In the genomic region with DNA sequence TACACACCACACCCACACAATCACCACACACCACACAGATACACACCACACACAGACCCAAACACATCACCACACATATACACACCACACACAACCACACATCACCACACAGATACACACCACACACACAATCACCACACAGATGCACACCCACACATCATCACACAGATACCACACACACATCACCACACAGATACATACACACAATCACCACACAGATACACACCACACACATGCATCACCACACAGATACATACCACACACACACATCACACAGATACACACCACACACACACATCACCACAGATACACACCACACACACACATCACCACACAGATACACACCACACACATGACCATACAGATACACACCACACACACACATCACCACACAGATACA, we compare ENCODE assay signal across 18 cellular contexts.
DNase-seq lines count a peak whose midpoint lies in the region; ATAC-seq, FAIRE-seq and TF ChIP-seq lines count a peak whose summit lies in the region.
"Had no signal": no experiment of that assay in that cellular context is flagged by ENCODE, and none has a peak within 500 bp of the region (broad histone marks: within the 10 kb centered on the region; RNA-seq: fewer than 3 reads in every experiment).

No MANE protein-coding gene starts in this region.

- no peaks in the 10 kb centered on the region for H3K4me1 Mint-ChIP-seq in natural killer cell treated with Interleukin-12 subunit alpha and Interleukin-12 subunit beta and Interleukin-15 and Interleukin-18, amount 100 ng/mL, for 72 hours (ENCODE audit: low read depth in 2 of 2)
- no peaks in the 10 kb centered on the region for H3K4me1 Mint-ChIP-seq in osteocyte (ENCODE audit: unreplicated experiment)
- H3K4me1 Mint-ChIP-seq: CD14-positive monocyte had no signal

- H3K27me3 Mint-ChIP-seq in natural killer cell treated with Interleukin-12 subunit alpha and Interleukin-12 subunit beta and Interleukin-15 and Interleukin-18, amount 100 ng/mL, for 72 hours = no peaks in the 10 kb centered on the region
- H3K27me3 Mint-ChIP-seq in osteocyte (ENCODE audit: unreplicated experiment) = peaks cover 13% of the 10 kb centered on the region

- H3K4me3 ChIP-seq in HepG2 (replicated peaks in 1 of 3; ENCODE audit: insufficient read depth in 1 of 3, low read depth in 2 of 3, low read length in 3 of 3) (no peak overlapping the region), right lobe of liver (no peak overlapping the region), GM12878 (no peak overlapping the region), mesenchymal stem cell (ENCODE audit: insufficient read depth in 1 of 2, low read depth in 1 of 2, low read length in 2 of 2) (no peak overlapping the region)
- H3K4me3 ChIP-seq: HAP-1 had no signal

- H3K36me3 Mint-ChIP-seq in natural killer cell treated with Interleukin-12 subunit alpha and Interleukin-12 subunit beta and Interleukin-15 and Interleukin-18, amount 100 ng/mL, for 72 hours = no peaks in the 10 kb centered on the region
- H3K36me3 Mint-ChIP-seq in osteocyte (ENCODE audit: unreplicated experiment) = no peaks in the 10 kb centered on the region
- H3K36me3 Mint-ChIP-seq: CD14-positive monocyte; CD8-positive, alpha-beta T cell had no signal

- TF ChIP-seq EP300 in HepG2 (IDR thresholded peaks at IDR 0.05; ENCODE audit: low read depth in 2 of 2, low read length in 2 of 2) (no peak), HepG2 (CRISPR knock-in tag; IDR thresholded peaks at IDR 0.05; ENCODE audit: borderline replicate concordance) (no peak), GM12878 (IDR thresholded peaks at IDR 0.05; ENCODE audit: borderline replicate concordance in 1 of 2, control insufficient read depth in 1 of 2, low read depth in 2 of 2, low read length in 2 of 2) (no peak)

- H3K4me2 ChIP-seq in HepG2 (ENCODE audit: low read depth, low read length) = no peak overlapping the region
- H3K4me2 ChIP-seq in GM12878 (ENCODE audit: control insufficient read depth, insufficient read depth) = no peak overlapping the region
- H3K4me2 ChIP-seq in mesenchymal stem cell (ENCODE audit: low read length, poor library complexity, severe bottlenecking) = no peak overlapping the region

- CTCF ChIA-PET in HepG2 (lab: Yijun Ruan, JAX; ENCODE audit: low intra/inter-chr PET ratio, low total read pairs) = no interaction called here
- CTCF ChIA-PET in GM12878 (lab: Yijun Ruan, JAX) = no interaction called here

- H3K27ac Mint-ChIP-seq in natural killer cell treated with Interleukin-12 subunit alpha and Interleukin-12 subunit beta and Interleukin-15 and Interleukin-18, amount 100 ng/mL, for 72 hours = no peak overlapping the region
- no peak overlapping the region for H3K27ac Mint-ChIP-seq in osteocyte (ENCODE audit: unreplicated experiment)
- H3K27ac Mint-ChIP-seq: CD14-positive monocyte; CD8-positive, alpha-beta T cell; HFFc6 had no signal

- H2BK5ac ChIP-seq in mesenchymal stem cell (ENCODE audit: low read depth, low read length, poor library complexity, severe bottlenecking) = no peak overlapping the region

- SMC1A ChIA-PET in GM12878 (lab: Charles Lee; ENCODE audit: uncharacterized antibody, unreplicated experiment) = no interaction called here

- no peak overlapping the region for H2BK12ac ChIP-seq in mesenchymal stem cell (ENCODE audit: low read length in 2 of 2)

- H3K79me2 ChIP-seq in HepG2 (ENCODE audit: insufficient read depth, low read length) (no peaks in the 10 kb centered on the region), GM12878 (ENCODE audit: control insufficient read depth, insufficient read depth, low read length) (no peaks in the 10 kb centered on the region)

- H3K4me3 Mint-ChIP-seq in natural killer cell treated with Interleukin-12 subunit alpha and Interleukin-12 subunit beta and Interleukin-15 and Interleukin-18, amount 100 ng/mL, for 72 hours = no peak overlapping the region
- no peak overlapping the region for H3K4me3 Mint-ChIP-seq in osteocyte (ENCODE audit: unreplicated experiment)
- H3K4me3 Mint-ChIP-seq: CD14-positive monocyte; CD8-positive, alpha-beta T cell; HFFc6 had no signal

- no peak overlapping the region for H3K23ac ChIP-seq in mesenchymal stem cell (ENCODE audit: low read length in 2 of 2)

- no peak overlapping the region for H2BK15ac ChIP-seq in mesenchymal stem cell (ENCODE audit: low read depth, poor library complexity, severe bottlenecking)

- no peak overlapping the region for H2AK5ac ChIP-seq in mesenchymal stem cell (ENCODE audit: low read length, severe bottlenecking)

- in situ Hi-C loops in HepG2 (cut with HindIII; ENCODE audit: extremely low pct_ligation_motif_present, low pct_unique_long_range_greater_than_20kb) (no loop called here), GM12878 (cut with MboI) (no loop called here)

- H3K27ac ChIP-seq in HepG2 (ENCODE audit: extremely low read length, insufficient read depth, low read length) = no peak overlapping the region
- H3K27ac ChIP-seq in right lobe of liver = no peak overlapping the region
- H3K27ac ChIP-seq in GM12878 (ENCODE audit: control insufficient read depth, insufficient read depth) = no peak overlapping the region
- no peak overlapping the region for H3K27ac ChIP-seq in mesenchymal stem cell (ENCODE audit: low read length, poor library complexity, severe bottlenecking)
- H3K27ac ChIP-seq: 22Rv1 had no signal

- H3K4me1 ChIP-seq in HepG2 (ENCODE audit: insufficient read depth, low read length) (no peaks in the 10 kb centered on the region), right lobe of liver (no peaks in the 10 kb centered on the region), GM12878 (ENCODE audit: control insufficient read depth, insufficient read depth, low read length) (no peaks in the 10 kb centered on the region), mesenchymal stem cell (ENCODE audit: control insufficient read depth, insufficient read depth, low read depth, low read length) (peaks cover 2% of the 10 kb centered on the region)
- H3K4me1 ChIP-seq: HAP-1 had no signal

- H4K91ac ChIP-seq in mesenchymal stem cell (ENCODE audit: low read length) = peak overlapping the region; percentile 61

- no peaks in the 10 kb centered on the region for H3K79me1 ChIP-seq in mesenchymal stem cell (replicated peaks; ENCODE audit: low read length, poor library complexity, severe bottlenecking)

- peak overlapping the region in 1 of 2 experiments; percentile 23 for H3K14ac ChIP-seq in mesenchymal stem cell (ENCODE audit: low read length in 2 of 2)

- no peak for DNase-seq in HepG2 (ENCODE audit: low spot score)
- no peak for DNase-seq in right lobe of liver
- DNase-seq in GM12878 (ENCODE audit: low read depth, low spot score) = no peak
- DNase-seq in mesenchymal stem cell = no peak
- no peak for DNase-seq in natural killer cell treated with Interleukin-12 subunit alpha and Interleukin-12 subunit beta and Interleukin-15 and Interleukin-18, amount 100 ng/mL, for 72 hours (ENCODE audit: low spot score)
- no peak for DNase-seq in osteocyte (ENCODE audit: extremely low spot score, unreplicated experiment)
- no peak for DNase-seq in GM10266 (ENCODE audit: extremely low spot score)
- DNase-seq: CD8-positive, alpha-beta T cell; COR-L47; DND-41; GDM1; GOT3; HFFc6; KG1 had no signal

- TF ChIP-seq CTCF in HepG2 (CRISPR knock-in tag; IDR thresholded peaks at IDR 0.05) = no peak
- TF ChIP-seq CTCF in right lobe of liver (IDR thresholded peaks at IDR 0.05) = no peak
- TF ChIP-seq CTCF in GM12878 (IDR thresholded peaks at IDR 0.05 in 2 of 3, conservative IDR thresholded peaks at IDR 0.05 in 1 of 3; ENCODE audit: control insufficient read depth in 2 of 3, extremely low read depth in 1 of 3, insufficient read depth in 1 of 3, low read depth in 3 of 3, low read length in 3 of 3) = no peak
- TF ChIP-seq CTCF in osteocyte (IDR thresholded peaks at IDR 0.05) = no peak
- TF ChIP-seq CTCF in GM10266 (IDR thresholded peaks at IDR 0.05; ENCODE audit: control insufficient read depth, insufficient read depth, low read depth, missing control alignments) = no peak

- H3K27me3 ChIP-seq in HepG2 (ENCODE audit: control insufficient read depth in 1 of 2, insufficient read depth in 2 of 2, low read length in 2 of 2) (peaks cover 4 to 30% of the 10 kb centered on the region in 2 experiments; a peak in 4 of 5 replicates), right lobe of liver (no peaks in the 10 kb centered on the region), GM12878 (replicated peaks in 1 of 2; ENCODE audit: control insufficient read depth in 2 of 2, insufficient read depth in 2 of 2, low read length in 1 of 2) (no peaks in the 10 kb centered on the region), mesenchymal stem cell (ENCODE audit: control insufficient read depth in 1 of 2, insufficient read depth in 1 of 2, low read length in 2 of 2) (peaks cover 26 to 65% of the 10 kb centered on the region in 2 experiments)

- no peak overlapping the region for H3K18ac ChIP-seq in mesenchymal stem cell (ENCODE audit: low read depth in 1 of 2, low read length in 2 of 2)

- H3K36me3 ChIP-seq in HepG2 (replicated peaks in 1 of 2; ENCODE audit: control insufficient read depth in 1 of 2, insufficient read depth in 2 of 2, low read length in 2 of 2) (no peaks in the 10 kb centered on the region), right lobe of liver (no peaks in the 10 kb centered on the region), GM12878 (ENCODE audit: control insufficient read depth in 2 of 2, insufficient read depth in 2 of 2, low read length in 1 of 2) (no peaks in the 10 kb centered on the region), mesenchymal stem cell (ENCODE audit: control insufficient read depth in 1 of 2, insufficient read depth in 2 of 2, low read depth in 1 of 2, low read length in 2 of 2) (no peaks in the 10 kb centered on the region)
- H3K36me3 ChIP-seq: HAP-1 had no signal

- H3K9ac ChIP-seq in HepG2 (ENCODE audit: insufficient read depth, low read depth, low read length) (no peak overlapping the region), GM12878 (ENCODE audit: control insufficient read depth, insufficient read depth, low read length) (no peak overlapping the region), mesenchymal stem cell (ENCODE audit: low read length) (no peak overlapping the region)

- POLR2A ChIA-PET in HepG2 (lab: Yijun Ruan, JAX) (no interaction called here), GM12878 (lab: Charles Lee) (no interaction called here)

- H2AFZ ChIP-seq in HepG2 (ENCODE audit: low read length) = no peak overlapping the region
- no peak overlapping the region for H2AFZ ChIP-seq in GM12878 (ENCODE audit: control insufficient read depth, low read depth, low read length)
- H2AFZ ChIP-seq in mesenchymal stem cell (ENCODE audit: low read depth, low read length) = no peak overlapping the region

- H4K8ac ChIP-seq in mesenchymal stem cell (ENCODE audit: low read length) = no peak overlapping the region

- H3K9me3 Mint-ChIP-seq in natural killer cell treated with Interleukin-12 subunit alpha and Interleukin-12 subunit beta and Interleukin-15 and Interleukin-18, amount 100 ng/mL, for 72 hours = no peaks in the 10 kb centered on the region
- H3K9me3 Mint-ChIP-seq in osteocyte (ENCODE audit: unreplicated experiment) = no peaks in the 10 kb centered on the region
- H3K9me3 Mint-ChIP-seq: CD14-positive monocyte; CD8-positive, alpha-beta T cell; HFFc6 had no signal

- no peak for TF ChIP-seq RAD21 in HepG2 (CRISPR knock-in tag; IDR thresholded peaks at IDR 0.05)
- TF ChIP-seq RAD21 in GM12878 (IDR thresholded peaks at IDR 0.05; ENCODE audit: insufficient read depth, low read depth, low read length) = no peak

- RAD21 ChIA-PET in GM12878 (lab: Charles Lee; ENCODE audit: unreplicated experiment) = no interaction called here

- no peak for ATAC-seq in HepG2
- no peak for ATAC-seq in right lobe of liver
- no peak for ATAC-seq in GM12878
- no peak for ATAC-seq in natural killer cell treated with Interleukin-12 subunit alpha and Interleukin-12 subunit beta and Interleukin-15 and Interleukin-18, amount 100 ng/mL, for 72 hours
- no peak for ATAC-seq in GM18502 (IDR thresholded peaks at IDR 0.05; ENCODE audit: poor library complexity, unreplicated experiment)
- ATAC-seq: CD8-positive, alpha-beta T cell had no signal

- TF ChIP-seq POLR2A in HepG2 (IDR thresholded peaks at IDR 0.05; ENCODE audit: insufficient read depth in 1 of 2, low read depth in 2 of 2, low read length in 2 of 2) (no peak), right lobe of liver (IDR thresholded peaks at IDR 0.05) (no peak), GM12878 (IDR thresholded peaks at IDR 0.05; ENCODE audit: low read depth, low read length) (no peak)

- no peak overlapping the region for H2BK120ac ChIP-seq in mesenchymal stem cell (ENCODE audit: low read depth, low read length)

- H4K20me1 ChIP-seq in HepG2 (ENCODE audit: insufficient read depth, low read length) (no peaks in the 10 kb centered on the region; the same call in 1 of the 2 replicates), GM12878 (ENCODE audit: control insufficient read depth, insufficient read depth) (no peaks in the 10 kb centered on the region)

- no peak overlapping the region for H3K4ac ChIP-seq in mesenchymal stem cell (ENCODE audit: low read depth in 1 of 2, low read length in 2 of 2)

- H3K9me3 ChIP-seq in HepG2 (ENCODE audit: low read length) (peaks cover 18% of the 10 kb centered on the region), right lobe of liver (no peaks in the 10 kb centered on the region), GM12878 (replicated peaks; ENCODE audit: control insufficient read depth, insufficient read depth, low read length) (no peaks in the 10 kb centered on the region; the same call in 2 of the 3 replicates), mesenchymal stem cell (ENCODE audit: control insufficient read depth, low read length) (no peaks in the 10 kb centered on the region)
- H3K9me3 ChIP-seq: HAP-1 had no signal

- FAIRE-seq in HepG2 (lab: Jason Lieb, UNC) (no peak), GM12878 (lab: Jason Lieb, UNC) (peak; percentile 98)

- BruUV-seq in HepG2 (replicated peaks; lab: Mats Ljungman, UMichigan) = no TSS peak
- no TSS peak for BruUV-seq in GM12878 (replicated peaks; lab: Mats Ljungman, UMichigan)

- intact Hi-C loops in HepG2 (cut with micrococcal nuclease; ENCODE audit: unreplicated experiment) = no loop called here
- intact Hi-C loops in right lobe of liver (cut with DNase I) = no loop called here
- intact Hi-C loops in GM12878 (cut with micrococcal nuclease; ENCODE audit: unreplicated experiment) = no loop called here
